Comparison of ENCODE assay signal across 9 cellular contexts in genomic region chr1:159141584-159142518, GRCh38. TPM values are rescaled to one million over a fixed set of nuclear protein-coding genes. Genes with fewer than 3 reads are reported as not detected.
DNase-seq lines count a peak whose midpoint lies in the region; ATAC-seq and TF ChIP-seq lines count a peak whose summit lies in the region.
"Had no signal": no experiment of that assay in that cellular context is flagged by ENCODE, and none has a peak within 500 bp of the region (broad histone marks: within the 10 kb centered on the region; RNA-seq: fewer than 3 reads in every experiment).

No MANE protein-coding gene starts in this region.

- H3K36me3 ChIP-seq in HUES6 (ENCODE audit: control insufficient read depth, insufficient read depth, low read length) = no peaks in the 10 kb centered on the region
- H3K36me3 ChIP-seq: suprapubic skin had no signal

- peaks cover 33% of the 10 kb centered on the region; the same call in 1 of the 2 replicates for H3K27me3 ChIP-seq in HUES6 (ENCODE audit: control insufficient read depth, insufficient read depth, low read length)

- in situ Hi-C loops in Caki2 (cut with HindIII; ENCODE audit: low pct_unique_long_range_greater_than_20kb, low sequenced_read_pairs) (no loop called here), astrocyte of the spinal cord (cut with HindIII; ENCODE audit: low sequenced_read_pairs) (no loop called here)

- DNase-seq in Caki2 (ENCODE audit: low read depth) (peak; percentile 26), astrocyte of the spinal cord (ENCODE audit: low read depth, low spot score) (peak; percentile 68), kidney tubule cell (ENCODE audit: low spot score) (peak; percentile 64), DMS114 treated with DMSO at 0.1 percent for 48 hours (lab: John Stamatoyannopoulos, UW; ENCODE audit: unreplicated experiment) (no peak), NCI-H2196 treated with DMSO at 0.1 percent for 48 hours (lab: John Stamatoyannopoulos, UW; ENCODE audit: unreplicated experiment) (no peak)

- H3K27ac ChIP-seq in HUES6 (ENCODE audit: low read depth, low read length) = no peak overlapping the region
- H3K27ac ChIP-seq: suprapubic skin had no signal

- no peaks in the 10 kb centered on the region for H3K9me3 ChIP-seq in HUES6 (ENCODE audit: control insufficient read depth, insufficient read depth, low read depth, low read length)
- H3K9me3 ChIP-seq: suprapubic skin had no signal

- peaks cover 7% of the 10 kb centered on the region for H3K4me1 ChIP-seq in HUES6 (ENCODE audit: control insufficient read depth, insufficient read depth, low read length)

- H3K4me3 ChIP-seq in HUES6 (ENCODE audit: low read depth, low read length) (peak overlapping the region; percentile 36), astrocyte of the spinal cord (ENCODE audit: low read depth, low read length) (peak overlapping the region; percentile 37)
- H3K4me3 ChIP-seq: suprapubic skin had no signal

- no peak for TF ChIP-seq CTCF in astrocyte of the spinal cord (IDR thresholded peaks at IDR 0.05; ENCODE audit: low read depth, low read length)

- no peak for ATAC-seq in GM21528 (IDR thresholded peaks at IDR 0.05; ENCODE audit: low FRiP score, unreplicated experiment)
- no peak for ATAC-seq in GM18868 (IDR thresholded peaks at IDR 0.05; ENCODE audit: unreplicated experiment)

- H3K9ac ChIP-seq in HUES6 (ENCODE audit: low read length) = no peak overlapping the region

RNA-seq across cellular contexts. Expression of gene CADM3, which starts 29.6 kb away (rescaled TPM):
- total RNA-seq in Caki2 (2014; rRNA removed; shearing (Covaris generic); ENCODE audit: low replicate concordance) = 0.07 TPM in 1 of 2 replicates, not detected in the other

Comparison
In these comparisons a context has a peak if more than half of its experiments do, and no peak if none do; other contexts are left out.
1. DNase-seq: peak in Caki2 (single experiment), astrocyte of the spinal cord (single experiment) and kidney tubule cell (single experiment); none in DMS114 treated with DMSO at 0.1 percent for 48 hours (single experiment) and NCI-H2196 treated with DMSO at 0.1 percent for 48 hours (single experiment).